ENCODE assay signal across 9 cellular contexts in genomic region chrX:134377537-134377936, GRCh38. TPM values are rescaled to one million over a fixed set of nuclear protein-coding genes. Genes with fewer than 3 reads are reported as not detected.
DNase-seq lines count a peak whose midpoint lies in the region; ATAC-seq, FAIRE-seq and TF ChIP-seq lines count a peak whose summit lies in the region.
"Had no signal": no experiment of that assay in that cellular context is flagged by ENCODE, and none has a peak within 500 bp of the region (broad histone marks: within the 10 kb centered on the region; RNA-seq: fewer than 3 reads in every experiment).

No MANE protein-coding gene starts in this region.

- no peaks in the 10 kb centered on the region for H3K9me2 ChIP-seq in GM23338 (ENCODE audit: insufficient read depth)

- H3K4me3 ChIP-seq in AG10803 (ENCODE audit: low read length) (no peak overlapping the region), IMR-90 (ENCODE audit: insufficient read depth, low read depth, low read length) (no peak overlapping the region), fibroblast of pulmonary artery (replicated peaks; ENCODE audit: low read depth, low read length) (no peak overlapping the region), GM23338 (no peak overlapping the region)

- H3K56ac ChIP-seq in IMR-90 (ENCODE audit: extremely low read depth, insufficient read depth, low read length) = no peak overlapping the region

- H3K27me3 ChIP-seq in IMR-90 (ENCODE audit: control insufficient read depth, insufficient read depth, low read length) = no peaks in the 10 kb centered on the region
- no peaks in the 10 kb centered on the region for H3K27me3 ChIP-seq in GM23338 (ENCODE audit: insufficient read depth)

- H3K9me3 Mint-ChIP-seq in GM23338 = no peaks in the 10 kb centered on the region; the same call in 2 of the 3 replicates
- H3K9me3 Mint-ChIP-seq: dendritic cell treated with granulocyte-macrophage colony-stimulating factor and Interleukin-4, amounts not matched to agents 40 ng/mL and 50 ng/mL, for 4 days had no signal

- H2AFZ ChIP-seq in IMR-90 (replicated peaks; ENCODE audit: low read length, poor library complexity) (no peak overlapping the region), GM23338 (no peak overlapping the region)

- H2BK5ac ChIP-seq in IMR-90 (ENCODE audit: low read depth, low read length, poor library complexity, severe bottlenecking) = no peak overlapping the region

- H3K4me1 ChIP-seq in IMR-90 (ENCODE audit: control insufficient read depth, insufficient read depth, low read length) (no peaks in the 10 kb centered on the region), GM23338 (ENCODE audit: insufficient read depth) (peaks cover 6% of the 10 kb centered on the region; the same call in 1 of the 2 replicates)

- H4K5ac ChIP-seq in IMR-90 (ENCODE audit: low read depth, low read length) = no peak overlapping the region

- H3K27ac ChIP-seq in IMR-90 (ENCODE audit: insufficient read depth, low read length) = no peak overlapping the region
- no peak overlapping the region for H3K27ac ChIP-seq in GM23338 (ENCODE audit: low read depth)

- WGBS in IMR-90 (ENCODE audit: extremely low coverage in 2 of 2, insufficient read length in 1 of 2), 2 experiments = no CpG with 5 or more reads among the region's 5 CpGs

- BruUV-seq in IMR-90 (replicated peaks; lab: Mats Ljungman, UMichigan) = no TSS peak

- H3K4me1 Mint-ChIP-seq in GM23338 = peaks cover 4% of the 10 kb centered on the region; the same call in 2 of the 3 replicates

- peak; percentile 45 for TF ChIP-seq CTCF in AG10803 (conservative IDR thresholded peaks at IDR 0.05; ENCODE audit: low read length)
- TF ChIP-seq CTCF in IMR-90 (conservative IDR thresholded peaks at IDR 0.05; ENCODE audit: low read depth, low read length) = peak; percentile 43
- TF ChIP-seq CTCF in fibroblast of pulmonary artery (IDR thresholded peaks at IDR 0.05; ENCODE audit: low read length, missing control alignments) = peak; percentile 44
- TF ChIP-seq CTCF in GM23338 (conservative IDR thresholded peaks at IDR 0.05; ENCODE audit: low read depth in 2 of 2) = peak in 1 of 2 experiments; percentile 20; a peak in 2 of 4 replicates

- H3K79me2 ChIP-seq in GM23338 (replicated peaks; ENCODE audit: insufficient read depth) = peaks cover 48% of the 10 kb centered on the region

- H4K20me1 ChIP-seq in IMR-90 (ENCODE audit: insufficient read depth, low read length) = no peaks in the 10 kb centered on the region
- no peaks in the 10 kb centered on the region for H4K20me1 ChIP-seq in GM23338 (replicated peaks; ENCODE audit: insufficient read depth)

- no peak overlapping the region for H4K91ac ChIP-seq in IMR-90 (ENCODE audit: insufficient read depth, low read depth, low read length)

- H3K79me1 ChIP-seq in IMR-90 (ENCODE audit: low read depth in 1 of 2, low read length in 2 of 2) = no peaks in the 10 kb centered on the region; a peak in 1 of 4 replicates

- no peak overlapping the region for H2AK5ac ChIP-seq in IMR-90 (ENCODE audit: low read depth, low read length)

- POLR2A ChIA-PET in IMR-90 (lab: Charles Lee; ENCODE audit: unreplicated experiment) = no interaction called here

- H3K36me3 ChIP-seq in IMR-90 (ENCODE audit: control insufficient read depth, insufficient read depth, low read length) (peaks cover 3% of the 10 kb centered on the region; the same call in 1 of the 2 replicates), GM23338 (ENCODE audit: insufficient read depth) (no peaks in the 10 kb centered on the region; the same call in 1 of the 2 replicates)

- H3K9ac ChIP-seq in IMR-90 (ENCODE audit: low read depth, low read length) = no peak overlapping the region

- DNase-seq in AG10803 (ENCODE audit: low read depth) (peak; percentile 54), GM18507 (ENCODE audit: extremely low spot score, insufficient read length, low read depth) (no peak), IMR-90 (peak; percentile 52), SKM-1 (lab: John Stamatoyannopoulos, UW; ENCODE audit: unreplicated experiment) (peak; percentile 0), fibroblast of pulmonary artery (ENCODE audit: low read depth) (peak; percentile 67), GM23338 (ENCODE audit: low spot score) (no peak)

- H3K4me2 ChIP-seq in IMR-90 (ENCODE audit: low read depth, low read length) (no peak overlapping the region), GM23338 (no peak overlapping the region)

- no peaks in the 10 kb centered on the region for H3K9me1 ChIP-seq in IMR-90 (ENCODE audit: insufficient read depth, low read length)

- no peak overlapping the region for H3K14ac ChIP-seq in IMR-90 (replicated peaks; ENCODE audit: low read depth, low read length)

- dilution Hi-C loops in IMR-90 (cut with HindIII; ENCODE audit: low sequenced_read_pairs, unreplicated experiment) = no loop called here

- H3K4ac ChIP-seq in IMR-90 (ENCODE audit: low read depth, low read length) = no peak overlapping the region

- H2BK120ac ChIP-seq in IMR-90 (ENCODE audit: low read depth, low read length) = no peak overlapping the region

- no peak overlapping the region for H2BK15ac ChIP-seq in IMR-90 (ENCODE audit: low read depth, low read length)

- no peak overlapping the region for H3K23ac ChIP-seq in IMR-90 (ENCODE audit: low read depth, low read length)

- H3F3A ChIP-seq in GM23338 (replicated peaks; ENCODE audit: low read depth) = no peaks in the 10 kb centered on the region

- H2BK20ac ChIP-seq in IMR-90 (ENCODE audit: low read depth, low read length) = no peak overlapping the region

- FAIRE-seq in GM18507 (lab: Jason Lieb, UNC) = peak; percentile 80

- intact Hi-C loops in IMR-90 (cut with micrococcal nuclease) = no loop called here

- ATAC-seq in IMR-90 (ENCODE audit: low read depth) (no peak), GM21528 (IDR thresholded peaks at IDR 0.05; ENCODE audit: low FRiP score, unreplicated experiment) (no peak), GM23338 (no peak), HG03196 (IDR thresholded peaks at IDR 0.05; ENCODE audit: unreplicated experiment) (no peak)

- peaks cover 24% of the 10 kb centered on the region; the same call in 2 of the 3 replicates for H3K36me3 Mint-ChIP-seq in GM23338 (ENCODE audit: low read depth)

- no peak overlapping the region for H3K4me3 Mint-ChIP-seq in GM23338
- H3K4me3 Mint-ChIP-seq: dendritic cell treated with granulocyte-macrophage colony-stimulating factor and Interleukin-4, amounts not matched to agents 40 ng/mL and 50 ng/mL, for 4 days had no signal

- H4K8ac ChIP-seq in IMR-90 (ENCODE audit: low read depth in 2 of 2, low read length in 2 of 2) = no peak overlapping the region

- no peaks in the 10 kb centered on the region for H3K9me3 ChIP-seq in IMR-90 (ENCODE audit: control insufficient read depth, insufficient read depth, low read length)

- H3K27ac Mint-ChIP-seq in GM23338 = no peak overlapping the region
- H3K27ac Mint-ChIP-seq: dendritic cell treated with granulocyte-macrophage colony-stimulating factor and Interleukin-4, amounts not matched to agents 40 ng/mL and 50 ng/mL, for 4 days had no signal

- no peaks in the 10 kb centered on the region for H3K27me3 Mint-ChIP-seq in GM23338 (ENCODE audit: insufficient read depth, low read depth, poor library complexity)
- H3K27me3 Mint-ChIP-seq: dendritic cell treated with granulocyte-macrophage colony-stimulating factor and Interleukin-4, amounts not matched to agents 40 ng/mL and 50 ng/mL, for 4 days had no signal

- no peak for TF ChIP-seq POLR2A in IMR-90 (IDR thresholded peaks at IDR 0.05; ENCODE audit: low read depth, low read length)

- H3K18ac ChIP-seq in IMR-90 (ENCODE audit: low read depth, low read length) = no peak overlapping the region

- H2AK9ac ChIP-seq in IMR-90 (replicated peaks; ENCODE audit: low read depth, low read length, poor library complexity) = no peak overlapping the region

- in situ Hi-C loops in IMR-90 (cut with MboI; ENCODE audit: low sequenced_read_pairs) = no loop called here

- TF ChIP-seq RAD21 in IMR-90 (IDR thresholded peaks at IDR 0.05; ENCODE audit: low read length) = peak; percentile 26; the same call in 1 of the 2 replicates

- CTCF ChIA-PET in IMR-90 (lab: Yijun Ruan, JAX) = interaction anchor here (0.6 to 1.4 kb wide), 8 partner anchors 10 to 122 kb away, joined by 3 to 5 read pairs (median 4); no protein-coding TSS in a partner anchor

TF ChIP-seq in IMR-90, 13 proteins besides CTCF, POLR2A, EP300 and RAD21:
- TF ChIP-seq CEBPB (IDR thresholded peaks at IDR 0.05; ENCODE audit: low read depth, low read length) (no peak), NFE2L2 (IDR thresholded peaks at IDR 0.05; ENCODE audit: low read depth, low read length) (no peak), SMC3 (IDR thresholded peaks at IDR 0.05; ENCODE audit: low read depth, low read length) (no peak), RCOR1 (IDR thresholded peaks at IDR 0.05; ENCODE audit: insufficient replicate concordance, low read length) (no peak), MAFK (IDR thresholded peaks at IDR 0.05; ENCODE audit: low read depth, low read length) (no peak)
TF ChIP-seq in IMR-90: peak in this region for 0.

TF ChIP-seq in GM23338, 12 proteins besides CTCF, POLR2A, EP300 and RAD21 (continues in another document):
- TF ChIP-seq ZNF331 (CRISPR knock-in tag; IDR thresholded peaks at IDR 0.05; ENCODE audit: low read depth) (no peak), STAT1 (IDR thresholded peaks at IDR 0.05; ENCODE audit: unreplicated experiment) (no peak), ETS1 (IDR thresholded peaks at IDR 0.05) (no peak), EZH2phosphoT487 (IDR thresholded peaks at IDR 0.05; ENCODE audit: unreplicated experiment) (no peak), NANOG (IDR thresholded peaks at IDR 0.05; ENCODE audit: borderline replicate concordance) (no peak), JUNB (IDR thresholded peaks at IDR 0.05; ENCODE audit: unreplicated experiment) (no peak), CREB1 (CRISPR knock-in tag; IDR thresholded peaks at IDR 0.05; ENCODE audit: low read depth) (no peak), ZNF114 (CRISPR knock-in tag; IDR thresholded peaks at IDR 0.05) (no peak), EZH2 (IDR thresholded peaks at IDR 0.05; ENCODE audit: low read depth, unreplicated experiment) (no peak)

RNA-seq across cellular contexts. Expression of gene PHF6, which starts 4.4 kb away (rescaled TPM):
- total RNA-seq in IMR-90 (2012; rRNA removed) = 22.0 and 34.4 TPM in 2 replicates
- 5.3 and 8.1 TPM in 2 replicates for polyA plus RNA-seq in IMR-90 (2012; rRNA removed)
- 0.66 and 0.77 TPM in 2 replicates for polyA plus RNA-seq in IMR-90 (2012; cell fraction: cytosol; rRNA removed)
- 0.37 and 5.9 TPM in 2 replicates for polyA plus RNA-seq in IMR-90 (2012; cell fraction: nucleus; rRNA removed; ENCODE audit: low replicate concordance)
- 55.1 and 56.5 TPM in 2 replicates for total RNA-seq in GM23338 (2014; rRNA removed; shearing (Covaris generic))
- 36.6 and 42.0 TPM in 2 replicates for polyA plus RNA-seq in GM23338 (2016; fragmentation: Nextera tagmentation; extraction: Ambion mirVana)

Comparison
In these comparisons a context has a peak if more than half of its experiments do, and no peak if none do; other contexts are left out.
1. DNase-seq: peak in AG10803 (single experiment), IMR-90 (single experiment), SKM-1 (single experiment) and fibroblast of pulmonary artery (single experiment); none in GM18507 (single experiment) and GM23338 (single experiment).